14 cellular contexts compared by ENCODE assay signal in the genomic region with DNA sequence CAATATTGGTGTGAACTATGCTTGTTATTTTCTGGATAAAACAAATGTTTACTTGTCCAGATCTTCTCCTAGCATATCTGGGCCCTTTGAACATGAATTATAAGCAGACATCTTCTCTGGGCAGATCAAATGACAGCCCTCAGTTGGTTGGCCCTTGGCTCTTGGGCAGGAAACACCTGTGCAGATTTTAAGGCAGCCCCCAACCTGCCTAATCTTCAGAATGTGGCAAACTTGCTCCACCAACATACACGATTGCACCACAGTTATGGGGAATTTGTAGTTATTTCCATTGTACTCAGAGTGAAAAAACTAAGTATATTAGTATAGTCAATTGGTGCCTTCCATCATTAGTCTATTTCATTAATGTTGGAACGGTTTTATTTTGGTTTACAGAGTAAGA.
"Had no signal": no experiment of that assay in that cellular context is flagged by ENCODE, and none has a peak within 500 bp of the region (broad histone marks: within the 10 kb centered on the region; RNA-seq: fewer than 3 reads in every experiment).

No MANE protein-coding gene starts in this region.

- H3K36me3 ChIP-seq: esophagus muscularis mucosa, sigmoid colon, thoracic aorta had no signal

- H3K4me3 Mint-ChIP-seq: activated CD4-positive, alpha-beta T cell treated with anti-CD3 and anti-CD28 coated beads, Interleukin-2, amount 10 ng/mL, durations not matched to agents 24 days and 14 days; activated naive CD4-positive, alpha-beta T cell treated with anti-CD3 and anti-CD28 coated beads for 36 hours; activated T-helper 17 cell treated with anti-CD3 and anti-CD28 coated beads, Interleukin-2, amount 50 U/mL, for 72 hours; nephron had no signal

- ATAC-seq: activated T-helper 17 cell treated with anti-CD3 and anti-CD28 coated beads, Interleukin-2, amount 50 U/mL, for 72 hours; left lobe of liver; stimulated activated naive CD8-positive, alpha-beta T cell treated with anti-CD3 and anti-CD28 coated beads, Interleukin-15, Interleukin-2, amounts not matched to agents 100 U/mL and 50 U/mL, for 24 hours had no signal

- H3K4me3 ChIP-seq: dorsolateral prefrontal cortex, esophagus muscularis mucosa, sigmoid colon, thoracic aorta had no signal

- H3K27ac ChIP-seq: thoracic aorta had no signal

- H3K4me1 Mint-ChIP-seq: activated CD4-positive, alpha-beta T cell treated with anti-CD3 and anti-CD28 coated beads, Interleukin-2, amount 10 ng/mL, durations not matched to agents 24 days and 14 days; activated T-helper 17 cell treated with anti-CD3 and anti-CD28 coated beads, Interleukin-2, amount 50 U/mL, for 72 hours; nephron had no signal

- H3K27ac Mint-ChIP-seq: activated CD4-positive, alpha-beta T cell treated with anti-CD3 and anti-CD28 coated beads, Interleukin-2, amount 10 ng/mL, durations not matched to agents 24 days and 14 days; activated naive CD4-positive, alpha-beta T cell treated with anti-CD3 and anti-CD28 coated beads for 36 hours; activated T-helper 17 cell treated with anti-CD3 and anti-CD28 coated beads, Interleukin-2, amount 50 U/mL, for 72 hours; nephron had no signal

- H3K27me3 ChIP-seq: dorsolateral prefrontal cortex, esophagus muscularis mucosa, sigmoid colon had no signal

- H3K9me3 Mint-ChIP-seq: activated CD4-positive, alpha-beta T cell treated with anti-CD3 and anti-CD28 coated beads, Interleukin-2, amount 10 ng/mL, durations not matched to agents 24 days and 14 days; activated naive CD4-positive, alpha-beta T cell treated with anti-CD3 and anti-CD28 coated beads for 36 hours; activated T-helper 17 cell treated with anti-CD3 and anti-CD28 coated beads, Interleukin-2, amount 50 U/mL, for 72 hours; nephron had no signal

- H3K9me3 ChIP-seq: esophagus muscularis mucosa, sigmoid colon, thoracic aorta had no signal

- DNase-seq: activated CD4-positive, alpha-beta T cell treated with anti-CD3 and anti-CD28 coated beads, Interleukin-2, amount 10 ng/mL, durations not matched to agents 24 days and 14 days; activated naive CD4-positive, alpha-beta T cell treated with anti-CD3 and anti-CD28 coated beads for 36 hours; activated T-cell treated with anti-CD3 and anti-CD28 coated beads for 4 hours; dorsolateral prefrontal cortex; head of caudate nucleus; occipital lobe; sigmoid colon; stimulated activated CD4-positive, alpha-beta T cell treated with anti-CD3 and anti-CD28 coated beads, Interleukin-12 subunit alpha, Interleukin-12 subunit beta, amount 100 ng/mL, for 4 hours; stimulated activated naive CD8-positive, alpha-beta T cell treated with anti-CD3 and anti-CD28 coated beads, Interleukin-15, Interleukin-2, amounts not matched to agents 100 U/mL and 50 U/mL, for 24 hours had no signal
